ENCODE assay signal across 13 cellular contexts in the genomic region with DNA sequence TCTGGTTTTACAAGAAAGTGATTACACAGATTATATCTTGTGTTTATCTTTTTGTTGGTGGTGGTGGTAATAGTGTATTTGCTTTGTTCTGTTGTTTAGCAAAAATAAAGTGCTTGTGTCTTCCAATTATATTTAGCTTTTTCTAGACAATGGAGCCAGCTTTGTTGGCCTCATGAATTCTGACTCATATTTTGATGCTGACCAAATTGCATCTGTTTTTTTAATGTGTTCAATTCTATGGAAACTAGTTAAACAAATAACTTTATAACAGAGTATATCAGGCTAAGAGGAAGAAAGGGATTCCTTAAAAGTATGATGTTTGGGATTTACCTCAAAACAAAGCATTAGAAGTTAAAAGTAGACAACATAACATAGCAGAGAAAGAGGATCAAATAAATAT.
DNase-seq lines count a peak whose midpoint lies in the region; ATAC-seq and TF ChIP-seq lines count a peak whose summit lies in the region.
"Had no signal": no experiment of that assay in that cellular context is flagged by ENCODE, and none has a peak within 500 bp of the region (broad histone marks: within the 10 kb centered on the region; RNA-seq: fewer than 3 reads in every experiment).

No MANE protein-coding gene starts in this region.

- TF ChIP-seq CTCF in LNCaP clone FGC (IDR thresholded peaks at IDR 0.05; ENCODE audit: control insufficient read depth, extremely low read depth, insufficient read depth) (no peak), brain (conservative IDR thresholded peaks at IDR 0.05) (no peak), neural cell (IDR thresholded peaks at IDR 0.05; ENCODE audit: poor library complexity, severe bottlenecking) (no peak)

- no peaks in the 10 kb centered on the region for H3K27me3 ChIP-seq in neural cell (ENCODE audit: insufficient read depth, low read depth, low read length)
- H3K27me3 ChIP-seq: BLaER1 had no signal

- no peaks in the 10 kb centered on the region for H3K9me2 ChIP-seq in neural cell (ENCODE audit: insufficient read depth, low read length)

- H4K20me1 ChIP-seq in neural cell (ENCODE audit: insufficient read depth): no peaks in the 10 kb centered on the region
- H4K20me1 ChIP-seq: BLaER1 had no signal

- POLR2A ChIA-PET in activated CD4-positive, alpha-beta T cell treated with anti-CD3 and anti-CD28 coated beads for 36 hours (lab: Charles Lee): no interaction called here

- no peak for TF ChIP-seq EP300 in neural cell (conservative IDR thresholded peaks at IDR 0.05; ENCODE audit: poor library complexity, severe bottlenecking)

- peaks cover 0 to 16% (median 0%) of the 10 kb centered on the region in 5 experiments for H3K9me3 Mint-ChIP-seq in brain
- H3K9me3 Mint-ChIP-seq in activated CD4-positive, alpha-beta T cell treated with anti-CD3 and anti-CD28 coated beads for 36 hours (ENCODE audit: low read depth): no peaks in the 10 kb centered on the region
- H3K9me3 Mint-ChIP-seq: CD8-positive, alpha-beta memory T cell had no signal

- peaks cover 4% of the 10 kb centered on the region for H3K27me3 Mint-ChIP-seq in brain
- peaks cover 2% of the 10 kb centered on the region for H3K27me3 Mint-ChIP-seq in activated CD4-positive, alpha-beta T cell treated with anti-CD3 and anti-CD28 coated beads for 36 hours

- H2AFZ ChIP-seq in neural cell (ENCODE audit: low read depth, low read length): no peak overlapping the region

- CTCF ChIA-PET in activated CD4-positive, alpha-beta T cell treated with anti-CD3 and anti-CD28 coated beads for 36 hours (lab: Charles Lee): interaction anchor here (0.6 kb wide), 1 partner anchor 125 kb away, joined by 3 read pairs; no protein-coding TSS in a partner anchor

- H3K27ac ChIP-seq in neural cell (ENCODE audit: low read length): no peak overlapping the region
- H3K27ac ChIP-seq: BLaER1 had no signal

- no peaks in the 10 kb centered on the region for H3K9me3 ChIP-seq in neural cell (ENCODE audit: low read length)
- H3K9me3 ChIP-seq: BLaER1 had no signal

- no peaks in the 10 kb centered on the region for H3K36me3 Mint-ChIP-seq in brain
- no peaks in the 10 kb centered on the region for H3K36me3 Mint-ChIP-seq in activated CD4-positive, alpha-beta T cell treated with anti-CD3 and anti-CD28 coated beads for 36 hours (ENCODE audit: low read depth)
- H3K36me3 Mint-ChIP-seq: CD8-positive, alpha-beta memory T cell had no signal

- no peak overlapping the region for H3K4me3 Mint-ChIP-seq in brain
- H3K4me3 Mint-ChIP-seq in activated CD4-positive, alpha-beta T cell treated with anti-CD3 and anti-CD28 coated beads for 36 hours: no peak overlapping the region
- H3K4me3 Mint-ChIP-seq: CD8-positive, alpha-beta memory T cell had no signal

- H3K79me2 ChIP-seq in neural cell (replicated peaks; ENCODE audit: insufficient read depth, low read length): no peaks in the 10 kb centered on the region

- H3K4me3 ChIP-seq in LNCaP clone FGC (ENCODE audit: low read depth, low read length): no peak overlapping the region
- peak overlapping the region; percentile 20 for H3K4me3 ChIP-seq in neural cell (ENCODE audit: low read length)
- H3K4me3 ChIP-seq: BLaER1 had no signal

- peak overlapping the region; percentile 22 for H3K4me2 ChIP-seq in neural cell (ENCODE audit: low read length)

- no peaks in the 10 kb centered on the region for H3F3A ChIP-seq in neural cell (ENCODE audit: insufficient read depth, low read length, poor library complexity, severe bottlenecking)

- H3K36me3 ChIP-seq in neural cell (ENCODE audit: insufficient read depth, low read length): no peaks in the 10 kb centered on the region
- H3K36me3 ChIP-seq: BLaER1 had no signal

- H3K27ac Mint-ChIP-seq in brain: peak overlapping the region in 4 of 5 experiments; percentile 35 to 87 (median 72)
- no peak overlapping the region for H3K27ac Mint-ChIP-seq in activated CD4-positive, alpha-beta T cell treated with anti-CD3 and anti-CD28 coated beads for 36 hours
- H3K27ac Mint-ChIP-seq: CD8-positive, alpha-beta memory T cell had no signal

- DNase-seq in COR-L47 (lab: John Stamatoyannopoulos, UW): peak; percentile 20
- DNase-seq in LNCaP clone FGC (ENCODE audit: low read depth): peak; percentile 19
- no peak for DNase-seq in stimulated activated CD4-positive, alpha-beta T cell treated with anti-CD3 and anti-CD28 coated beads, Interleukin-4, amount 100 ng/mL, for 24 hours
- no peak for DNase-seq in activated CD4-positive, alpha-beta T cell treated with anti-CD3 and anti-CD28 coated beads for 36 hours
- DNase-seq: 8988T; AML-193; CD8-positive, alpha-beta memory T cell; EL had no signal

- intact Hi-C loops in activated CD4-positive, alpha-beta T cell treated with anti-CD3 and anti-CD28 coated beads for 36 hours (cut with DNase I, micrococcal nuclease): no loop called here

- TF ChIP-seq RAD21 in neural cell (conservative IDR thresholded peaks at IDR 0.05): no peak

- H3K9ac ChIP-seq in neural cell (ENCODE audit: low read length): peak overlapping the region; percentile 4
- H3K9ac ChIP-seq: BLaER1 had no signal

- peaks cover 27% of the 10 kb centered on the region for H3K4me1 Mint-ChIP-seq in brain
- no peaks in the 10 kb centered on the region for H3K4me1 Mint-ChIP-seq in activated CD4-positive, alpha-beta T cell treated with anti-CD3 and anti-CD28 coated beads for 36 hours
- H3K4me1 Mint-ChIP-seq: CD8-positive, alpha-beta memory T cell had no signal

- no peak for ATAC-seq in HG02840 (IDR thresholded peaks at IDR 0.05; ENCODE audit: low FRiP score, unreplicated experiment)
- ATAC-seq in activated CD4-positive, alpha-beta T cell treated with anti-CD3 and anti-CD28 coated beads for 36 hours: no peak
- ATAC-seq: HCT116 had no signal

TF ChIP-seq in neural cell, 6 proteins besides CTCF, POLR2A, EP300 and RAD21:
- TF ChIP-seq MXI1 (conservative IDR thresholded peaks at IDR 0.05; ENCODE audit: poor library complexity, severe bottlenecking) (no peak), TAF1 (IDR thresholded peaks at IDR 0.05; ENCODE audit: low read depth) (no peak), EZH2 (IDR thresholded peaks at IDR 0.05; ENCODE audit: borderline replicate concordance, insufficient read depth, low read length, poor library complexity, severe bottlenecking) (no peak), POLR2AphosphoS5 (IDR thresholded peaks at IDR 0.05) (no peak), SMC3 (conservative IDR thresholded peaks at IDR 0.05; ENCODE audit: poor library complexity) (no peak)
- TF ChIP-seq, protein P1, sequence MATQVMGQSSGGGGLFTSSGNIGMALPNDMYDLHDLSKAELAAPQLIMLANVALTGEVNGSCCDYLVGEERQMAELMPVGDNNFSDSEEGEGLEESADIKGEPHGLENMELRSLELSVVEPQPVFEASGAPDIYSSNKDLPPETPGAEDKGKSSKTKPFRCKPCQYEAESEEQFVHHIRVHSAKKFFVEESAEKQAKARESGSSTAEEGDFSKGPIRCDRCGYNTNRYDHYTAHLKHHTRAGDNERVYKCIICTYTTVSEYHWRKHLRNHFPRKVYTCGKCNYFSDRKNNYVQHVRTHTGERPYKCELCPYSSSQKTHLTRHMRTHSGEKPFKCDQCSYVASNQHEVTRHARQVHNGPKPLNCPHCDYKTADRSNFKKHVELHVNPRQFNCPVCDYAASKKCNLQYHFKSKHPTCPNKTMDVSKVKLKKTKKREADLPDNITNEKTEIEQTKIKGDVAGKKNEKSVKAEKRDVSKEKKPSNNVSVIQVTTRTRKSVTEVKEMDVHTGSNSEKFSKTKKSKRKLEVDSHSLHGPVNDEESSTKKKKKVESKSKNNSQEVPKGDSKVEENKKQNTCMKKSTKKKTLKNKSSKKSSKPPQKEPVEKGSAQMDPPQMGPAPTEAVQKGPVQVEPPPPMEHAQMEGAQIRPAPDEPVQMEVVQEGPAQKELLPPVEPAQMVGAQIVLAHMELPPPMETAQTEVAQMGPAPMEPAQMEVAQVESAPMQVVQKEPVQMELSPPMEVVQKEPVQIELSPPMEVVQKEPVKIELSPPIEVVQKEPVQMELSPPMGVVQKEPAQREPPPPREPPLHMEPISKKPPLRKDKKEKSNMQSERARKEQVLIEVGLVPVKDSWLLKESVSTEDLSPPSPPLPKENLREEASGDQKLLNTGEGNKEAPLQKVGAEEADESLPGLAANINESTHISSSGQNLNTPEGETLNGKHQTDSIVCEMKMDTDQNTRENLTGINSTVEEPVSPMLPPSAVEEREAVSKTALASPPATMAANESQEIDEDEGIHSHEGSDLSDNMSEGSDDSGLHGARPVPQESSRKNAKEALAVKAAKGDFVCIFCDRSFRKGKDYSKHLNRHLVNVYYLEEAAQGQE (IDR thresholded peaks at IDR 0.05; ENCODE audit: borderline replicate concordance): no peak

Comparison
In these comparisons a context has a peak if more than half of its experiments do, and no peak if none do; other contexts are left out.
1. DNase-seq: peak in COR-L47 (single experiment) and LNCaP clone FGC (single experiment); none in stimulated activated CD4-positive, alpha-beta T cell treated with anti-CD3 and anti-CD28 coated beads, Interleukin-4, amount 100 ng/mL, for 24 hours (single experiment) and activated CD4-positive, alpha-beta T cell treated with anti-CD3 and anti-CD28 coated beads for 36 hours (single experiment).